In genomic region chr17:59870482-59870881, GRCh38 we compare ENCODE assay signal across 1 cellular context.
TF ChIP-seq lines count a peak whose summit lies in the region.

No MANE protein-coding gene starts in this region.

TF ChIP-seq in H1, 55 proteins besides CTCF, POLR2A, EP300 and RAD21:
- TF ChIP-seq GTF2F1 (IDR thresholded peaks at IDR 0.05; ENCODE audit: borderline replicate concordance, low read depth, low read length) (no peak), POLR2AphosphoS5 (IDR thresholded peaks at IDR 0.05; ENCODE audit: low read depth, low read length) (no peak), SIRT6 (IDR thresholded peaks at IDR 0.05; ENCODE audit: low read length) (no peak), SIX5 (IDR thresholded peaks at IDR 0.05; ENCODE audit: low read depth, low read length) (no peak), TEAD4 (IDR thresholded peaks at IDR 0.05; ENCODE audit: low read depth, low read length) (no peak), NANOG (IDR thresholded peaks at IDR 0.05; ENCODE audit: insufficient read depth, low read depth, low read length, poor library complexity, severe bottlenecking) (no peak), RFX5 (IDR thresholded peaks at IDR 0.05; ENCODE audit: borderline replicate concordance, low read depth, low read length) (no peak), YY1 (IDR thresholded peaks at IDR 0.05; ENCODE audit: low read depth, low read length) (no peak), RNF2 (IDR thresholded peaks at IDR 0.05; ENCODE audit: borderline replicate concordance, low read depth, low read length, missing control alignments, poor library complexity, severe bottlenecking) (no peak), CHD2 (IDR thresholded peaks at IDR 0.05; ENCODE audit: low read length) (no peak), NRF1 (IDR thresholded peaks at IDR 0.05; ENCODE audit: low read depth, low read length) (no peak), POU5F1 (IDR thresholded peaks at IDR 0.05; ENCODE audit: low read depth, low read length) (no peak), CHD7 (IDR thresholded peaks at IDR 0.05; ENCODE audit: insufficient replicate concordance, low read length) (no peak), SP2 (IDR thresholded peaks at IDR 0.05; ENCODE audit: low read length) (no peak), TCF12 (IDR thresholded peaks at IDR 0.05; ENCODE audit: low read depth, low read length) (no peak), SIN3A (conservative IDR thresholded peaks at IDR 0.05 in 1 of 2, IDR thresholded peaks at IDR 0.05 in 1 of 2; ENCODE audit: low read depth in 1 of 2, low read length in 2 of 2) (no peak), KDM5A (IDR thresholded peaks at IDR 0.05; ENCODE audit: low read length) (no peak), PHF8 (conservative IDR thresholded peaks at IDR 0.05; ENCODE audit: low read depth, low read length) (no peak), MAFK (IDR thresholded peaks at IDR 0.05; ENCODE audit: low read depth, low read length) (no peak)
TF ChIP-seq in H1: peak in this region for 0.
